18 cellular contexts compared by ENCODE assay signal in the genomic region with DNA sequence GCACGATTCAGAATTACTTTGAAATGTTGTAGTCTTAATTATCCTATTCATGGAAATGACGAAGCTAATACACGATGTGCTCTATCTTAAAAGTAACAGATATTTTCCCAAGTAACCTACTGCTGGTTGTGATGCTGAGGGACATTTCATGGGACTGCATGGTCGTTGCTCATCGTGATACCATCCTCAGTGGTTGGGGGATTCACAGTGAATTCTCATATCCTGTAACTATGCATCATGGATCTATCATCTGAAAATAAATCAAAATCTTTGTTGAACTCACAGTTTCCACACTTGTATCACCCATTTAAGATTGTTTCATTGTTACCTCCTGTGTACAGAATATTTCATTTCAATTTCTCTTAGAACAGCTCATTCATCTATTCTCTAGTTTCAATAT.
"Had no signal": no experiment of that assay in that cellular context is flagged by ENCODE, and none has a peak within 500 bp of the region (broad histone marks: within the 10 kb centered on the region; RNA-seq: fewer than 3 reads in every experiment).

No MANE protein-coding gene starts in this region.

- H3K4me3 ChIP-seq: body of pancreas, cardiac muscle cell, heart left ventricle, stomach, suprapubic skin, tibial nerve had no signal

- ATAC-seq: body of pancreas, heart left ventricle, left ventricle myocardium superior, natural killer cell, sciatic nerve had no signal

- H3K4me1 Mint-ChIP-seq: activated B cell treated with CpG ODN at 0.5 μM for 24 hours, natural killer cell had no signal

- H3K9me3 ChIP-seq: body of pancreas, heart left ventricle, stomach, suprapubic skin, tibial nerve had no signal

- H3K9me3 Mint-ChIP-seq: activated B cell treated with CpG ODN at 0.5 μM for 24 hours; natural killer cell; T-helper 1 cell treated with Interleukin-12 subunit alpha and Interleukin-12 subunit beta and Interleukin-4 antibody, amounts not matched to agents 30 μg/mL and 1 μg/mL, for 36 hours had no signal

- H3K4me1 ChIP-seq: body of pancreas, stomach, suprapubic skin, tibial nerve had no signal

- H3K4me3 Mint-ChIP-seq: activated B cell treated with CpG ODN at 0.5 μM for 24 hours; natural killer cell; T-helper 1 cell treated with Interleukin-12 subunit alpha and Interleukin-12 subunit beta and Interleukin-4 antibody, amounts not matched to agents 30 μg/mL and 1 μg/mL, for 36 hours had no signal

- H3K27me3 ChIP-seq: body of pancreas, cardiac muscle cell, heart left ventricle, stomach, suprapubic skin, tibial nerve had no signal

- H3K27me3 Mint-ChIP-seq: activated B cell treated with CpG ODN at 0.5 μM for 24 hours had no signal

- H3K27ac ChIP-seq: body of pancreas, cardiac muscle cell, epithelial cell of prostate, heart left ventricle, stomach, suprapubic skin, tibial nerve had no signal

- DNase-seq: activated B cell treated with CpG ODN at 0.5 μM for 24 hours; activated gamma-delta T cell; anterior cingulate cortex; body of pancreas; heart left ventricle; left ventricle myocardium superior; midbrain; natural killer cell; small intestine; stimulated activated CD4-positive, alpha-beta T cell treated with anti-CD3 and anti-CD28 coated beads, Interleukin-4, amount 100 ng/mL, for 24 hours; stomach; T1000 had no signal

- H3K27ac Mint-ChIP-seq: activated B cell treated with CpG ODN at 0.5 μM for 24 hours; natural killer cell; T-helper 1 cell treated with Interleukin-12 subunit alpha and Interleukin-12 subunit beta and Interleukin-4 antibody, amounts not matched to agents 30 μg/mL and 1 μg/mL, for 36 hours had no signal

- H3K36me3 ChIP-seq: cardiac muscle cell had no signal
